Comparison of ENCODE assay signal across 21 cellular contexts in the genomic region with DNA sequence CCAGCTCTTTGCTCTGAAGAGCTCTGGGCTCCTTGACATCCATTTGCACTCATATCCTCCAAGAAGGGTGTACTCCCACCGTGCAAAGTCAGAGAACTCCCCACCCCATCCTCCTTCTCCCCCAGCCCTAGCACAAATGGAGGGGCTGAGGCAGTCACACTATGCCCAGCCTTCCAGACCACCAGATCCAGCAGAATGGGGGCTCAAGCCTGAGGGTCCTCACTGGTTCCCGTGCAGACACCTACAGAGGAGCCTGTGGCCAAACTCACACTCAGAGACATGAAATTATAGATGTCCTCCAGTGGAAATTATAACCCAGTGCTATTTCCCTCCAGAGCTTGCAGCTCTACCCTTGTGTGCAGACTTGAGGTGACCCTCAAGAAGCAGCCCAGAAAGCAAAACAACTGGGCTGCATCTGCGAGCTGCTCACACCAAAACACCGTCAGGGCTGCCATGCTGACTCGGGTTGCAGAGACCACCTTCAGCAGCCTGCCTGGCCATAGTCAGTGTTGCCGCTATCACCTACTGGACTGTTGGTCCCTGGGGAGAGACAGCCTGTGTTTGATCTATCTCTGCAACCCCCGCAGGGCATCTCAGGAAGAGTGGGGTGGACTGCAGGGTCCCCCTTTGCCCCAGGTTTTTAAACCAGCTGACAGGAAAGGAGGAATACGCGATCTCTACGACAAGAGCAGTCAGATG. TPM values are rescaled to one million over a fixed set of nuclear protein-coding genes. Genes with fewer than 3 reads are reported as not detected.
DNase-seq lines count a peak whose midpoint lies in the region; ATAC-seq and TF ChIP-seq lines count a peak whose summit lies in the region.
"Had no signal": no experiment of that assay in that cellular context is flagged by ENCODE, and none has a peak within 500 bp of the region (broad histone marks: within the 10 kb centered on the region; RNA-seq: fewer than 3 reads in every experiment).

No MANE protein-coding gene starts in this region.

- H3K36me3 ChIP-seq in endodermal cell (ENCODE audit: control insufficient read depth, insufficient read depth, low read length), result no peaks in the 10 kb centered on the region

- peaks cover 25% of the 10 kb centered on the region for H3K27me3 ChIP-seq in endodermal cell (ENCODE audit: control insufficient read depth, insufficient read depth, low read length, poor library complexity, severe bottlenecking)

- DNase-seq in activated CD8-positive, alpha-beta memory T cell treated with anti-CD3 and anti-CD28 coated beads for 24 hours, result peak; percentile 43
- DNase-seq in activated CD8-positive, alpha-beta memory T cell treated with anti-CD3 and anti-CD28 coated beads, Interleukin-2, amount 50 U/mL, for 4 hours, result no peak
- peak; percentile 4 for DNase-seq in NCI-H69 (lab: John Stamatoyannopoulos, UW)
- peak; percentile 29 for DNase-seq in endodermal cell
- DNase-seq in type B pancreatic cell (ENCODE audit: extremely low spot score, unreplicated experiment), result peak; percentile 43
- DNase-seq: cortex of kidney; foreskin fibroblast; KBM-7; nephron progenitor cell; Right ventricle myocardium superior; stimulated activated CD4-positive, alpha-beta T cell treated with anti-CD3 and anti-CD28 coated beads, Interleukin-2, amount 100 ng/mL, for 48 hours had no signal

- H3K36me3 Mint-ChIP-seq in endodermal cell (ENCODE audit: low read depth) (no peaks in the 10 kb centered on the region), type B pancreatic cell (no peaks in the 10 kb centered on the region)
- H3K36me3 Mint-ChIP-seq: activated naive CD8-positive, alpha-beta T cell had no signal

- TF ChIP-seq CTCF in endodermal cell (conservative IDR thresholded peaks at IDR 0.05) (no peak), type B pancreatic cell (conservative IDR thresholded peaks at IDR 0.05) (no peak)

- H3K4me1 ChIP-seq in endodermal cell (ENCODE audit: control insufficient read depth, insufficient read depth, low read length), result no peaks in the 10 kb centered on the region

- ATAC-seq in HG03159 (IDR thresholded peaks at IDR 0.05; ENCODE audit: unreplicated experiment), result no peak
- ATAC-seq in GM21825 (IDR thresholded peaks at IDR 0.05; ENCODE audit: unreplicated experiment), result no peak
- no peak for ATAC-seq in GM19463 (IDR thresholded peaks at IDR 0.05; ENCODE audit: unreplicated experiment)

- whole genome bisulfite sequencing in endodermal cell (ENCODE audit: insufficient coverage in 1 of 2, insufficient read length in 1 of 2), 2 experiments, result 93 to 94% methylated on average over 5 to 10 of the region's 10 CpGs

- no peaks in the 10 kb centered on the region for H3K9me3 Mint-ChIP-seq in endodermal cell
- H3K9me3 Mint-ChIP-seq in type B pancreatic cell, result no peaks in the 10 kb centered on the region
- H3K9me3 Mint-ChIP-seq: CD4-positive, alpha-beta T cell; nephron progenitor cell had no signal

- H3K4me3 Mint-ChIP-seq in endodermal cell, result no peak overlapping the region
- H3K4me3 Mint-ChIP-seq in type B pancreatic cell, result no peak overlapping the region
- H3K4me3 Mint-ChIP-seq: activated naive CD8-positive, alpha-beta T cell; CD4-positive, alpha-beta T cell; nephron progenitor cell had no signal

- H3K27me3 Mint-ChIP-seq in endodermal cell (ENCODE audit: insufficient read depth) (peaks cover 26% of the 10 kb centered on the region), type B pancreatic cell (peaks cover 32% of the 10 kb centered on the region)

- H3K9me3 ChIP-seq in endodermal cell (ENCODE audit: control insufficient read depth, low read length), result no peaks in the 10 kb centered on the region

- no peak overlapping the region for H3K27ac Mint-ChIP-seq in endodermal cell
- no peak overlapping the region for H3K27ac Mint-ChIP-seq in type B pancreatic cell
- H3K27ac Mint-ChIP-seq: activated naive CD8-positive, alpha-beta T cell; CD4-positive, alpha-beta T cell had no signal

- no peak overlapping the region for H3K27ac ChIP-seq in endodermal cell (ENCODE audit: low read depth, low read length)
- H3K27ac ChIP-seq: epithelial cell of prostate had no signal

- no peak overlapping the region for H3K9ac ChIP-seq in endodermal cell (ENCODE audit: extremely low read depth, low read length, poor library complexity, severe bottlenecking)

- H3K4me1 Mint-ChIP-seq in endodermal cell (peaks cover 5% of the 10 kb centered on the region), type B pancreatic cell (ENCODE audit: unreplicated experiment) (peaks cover 16% of the 10 kb centered on the region)

- no peak overlapping the region for H3K4me3 ChIP-seq in endodermal cell (ENCODE audit: low read length)

RNA-seq across cellular contexts. Expression of a gene that starts 7.4 kb away (rescaled TPM):
- total RNA-seq in endodermal cell (1 to 10 TPM in 1 of 2 donors, under 1 TPM in 1; 0.53 to 1.2 TPM), type B pancreatic cell (ENCODE audit: low replicate concordance) (4.0 and 4.9 TPM in 2 replicates)
- 1.1 TPM for polyA plus RNA-seq in endodermal cell (2013, experiment 1 of 2)
- 0.95 TPM for polyA plus RNA-seq in endodermal cell (2013, experiment 2 of 2)
- total RNA-seq: CD4-positive, alpha-beta T cell; Right ventricle myocardium superior; T-helper 1 cell treated with Interleukin-12 subunit alpha and Interleukin-12 subunit beta and Interleukin-4 antibody, amounts not matched to agents 30 ng/mL and 1 ng/mL, for 36 hours had no signal

RNA-seq across cellular contexts. Expression of a gene that starts 28.5 kb away (rescaled TPM):
- total RNA-seq in endodermal cell, result not detected
- polyA plus RNA-seq in endodermal cell (2013, experiment 1 of 2), result not detected
- not detected for polyA plus RNA-seq in endodermal cell (2013, experiment 2 of 2)
- total RNA-seq in type B pancreatic cell (ENCODE audit: low replicate concordance), result not detected in 2 replicates
- total RNA-seq: CD4-positive, alpha-beta T cell; Right ventricle myocardium superior; skeletal muscle tissue; T-helper 1 cell treated with Interleukin-12 subunit alpha and Interleukin-12 subunit beta and Interleukin-4 antibody, amounts not matched to agents 30 ng/mL and 1 ng/mL, for 36 hours had no signal
- polyA plus RNA-seq: keratinocyte had no signal

RNA-seq across cellular contexts. Expression of a gene that starts 54.4 kb away (rescaled TPM):
- total RNA-seq in endodermal cell (not detected), type B pancreatic cell (ENCODE audit: low replicate concordance) (not detected in 2 replicates)
- not detected for polyA plus RNA-seq in endodermal cell (2013, experiment 1 of 2)
- polyA plus RNA-seq in endodermal cell (2013, experiment 2 of 2), result not detected
- total RNA-seq: CD4-positive, alpha-beta T cell; progenitor cell of endocrine pancreas; Right ventricle myocardium superior; skeletal muscle tissue; T-helper 1 cell treated with Interleukin-12 subunit alpha and Interleukin-12 subunit beta and Interleukin-4 antibody, amounts not matched to agents 30 ng/mL and 1 ng/mL, for 36 hours had no signal
- polyA plus RNA-seq: keratinocyte had no signal
